1 cellular context compared by ENCODE assay signal in genomic region chr10:11611248-11612003, GRCh38.
TF ChIP-seq lines count a peak whose summit lies in the region.

USP6NL (minus strand) TSS chr10:11611650; CDS start chr10:11597634, 14,016 bp downstream.

TF ChIP-seq in K562, 482 proteins besides CTCF, POLR2A, EP300 and RAD21 (continued from another document and continues in another):
- TF ChIP-seq HMGXB4 (CRISPR knock-in tag; IDR thresholded peaks at IDR 0.05) = peak; percentile 74; the same call in 1 of the 2 replicates
- no peak for TF ChIP-seq TRIM28 (IDR thresholded peaks at IDR 0.05)
- peak; percentile 97 for TF ChIP-seq CXXC5 (CRISPR knock-in tag; IDR thresholded peaks at IDR 0.05)
- TF ChIP-seq ELF2 (CRISPR knock-in tag; IDR thresholded peaks at IDR 0.05) = peak; percentile 72
- no peak for TF ChIP-seq CEBPB (tag; IDR thresholded peaks at IDR 0.05)
- no peak for TF ChIP-seq ZNF224 (CRISPR knock-in tag; IDR thresholded peaks at IDR 0.05)
- no peak for TF ChIP-seq MTA1 (IDR thresholded peaks at IDR 0.05; ENCODE audit: borderline replicate concordance)
- peak; percentile 99 for TF ChIP-seq CCNT2 (IDR thresholded peaks at IDR 0.05; ENCODE audit: borderline replicate concordance, extremely low read depth, insufficient read length, low read depth, low read length)
- TF ChIP-seq NFYB (IDR thresholded peaks at IDR 0.05; ENCODE audit: extremely low read depth, insufficient read length) = no peak
- no peak for TF ChIP-seq ZNF253 (CRISPR knock-in tag; conservative IDR thresholded peaks at IDR 0.05)
- TF ChIP-seq NFIX (CRISPR knock-in tag; IDR thresholded peaks at IDR 0.05; ENCODE audit: low read depth) = no peak
- TF ChIP-seq SIRT6 (IDR thresholded peaks at IDR 0.05; ENCODE audit: low read depth, low read length) = no peak
- TF ChIP-seq FOXM1 (IDR thresholded peaks at IDR 0.05; ENCODE audit: low read depth) = no peak
- TF ChIP-seq FOXM1 (CRISPR knock-in tag; IDR thresholded peaks at IDR 0.05; ENCODE audit: low read depth) = 0 out of 2 replicates have a peak, but pooled peaks have one; percentile 47
- no peak for TF ChIP-seq HEY1 (CRISPR knock-in tag; IDR thresholded peaks at IDR 0.05; ENCODE audit: borderline replicate concordance)
- TF ChIP-seq SOX6 (IDR thresholded peaks at IDR 0.05) = peak; percentile 69
- no peak for TF ChIP-seq TOE1 (IDR thresholded peaks at IDR 0.05; ENCODE audit: borderline replicate concordance)
- peak; percentile 50; the same call in 1 of the 2 replicates for TF ChIP-seq TOE1 (CRISPR knock-in tag; IDR thresholded peaks at IDR 0.05; ENCODE audit: borderline replicate concordance, low read depth)
- no peak for TF ChIP-seq PHB2 (IDR thresholded peaks at IDR 0.05; ENCODE audit: low read depth)
- no peak for TF ChIP-seq ZNF780A (CRISPR knock-in tag; IDR thresholded peaks at IDR 0.05)
- TF ChIP-seq ZNF717 (CRISPR knock-in tag; IDR thresholded peaks at IDR 0.05) = no peak
- TF ChIP-seq POLR2B (IDR thresholded peaks at IDR 0.05; ENCODE audit: low read depth, partially characterized antibody) = peak; percentile 70
- TF ChIP-seq PCBP1 (IDR thresholded peaks at IDR 0.05; ENCODE audit: low read depth, low read length, poor library complexity, severe bottlenecking) = peak; percentile 25
- peak; percentile 46; the same call in 1 of the 2 replicates for TF ChIP-seq ZFX (CRISPR knock-in tag; IDR thresholded peaks at IDR 0.05)
- peak in 1 of 2 experiments; percentile 15; a peak in 1 of 4 replicates for TF ChIP-seq UBTF (IDR thresholded peaks at IDR 0.05; ENCODE audit: borderline replicate concordance in 1 of 2, low read depth in 2 of 2, low read length in 2 of 2)
- TF ChIP-seq RBM39 (optimal IDR thresholded peaks at IDR 0.05; ENCODE audit: low read depth, low read length) = no peak
- TF ChIP-seq ETS1 (conservative IDR thresholded peaks at IDR 0.05; ENCODE audit: control insufficient read depth, low read depth, low read length) = peak; percentile 55; the same call in 1 of the 2 replicates
- no peak for TF ChIP-seq ZNF311 (CRISPR knock-in tag; IDR thresholded peaks at IDR 0.05)
- no peak for TF ChIP-seq ZNF561 (CRISPR knock-in tag; conservative IDR thresholded peaks at IDR 0.05)
- TF ChIP-seq ZNF609 (CRISPR knock-in tag; IDR thresholded peaks at IDR 0.05; ENCODE audit: borderline replicate concordance) = no peak; the same call in 1 of the 2 replicates
- TF ChIP-seq ZBTB49 (CRISPR knock-in tag; IDR thresholded peaks at IDR 0.05; ENCODE audit: borderline replicate concordance) = no peak
- TF ChIP-seq E2F1 (CRISPR knock-in tag; IDR thresholded peaks at IDR 0.05) = no peak
- peak; percentile 73 for TF ChIP-seq FIP1L1 (IDR thresholded peaks at IDR 0.05; ENCODE audit: low read depth, low read length, poor library complexity, severe bottlenecking)
- TF ChIP-seq ZFPM2 (CRISPR knock-in tag; IDR thresholded peaks at IDR 0.05) = no peak
- peak; percentile 84; the same call in 1 of the 2 replicates for TF ChIP-seq ESRRA (IDR thresholded peaks at IDR 0.05; ENCODE audit: borderline replicate concordance, low read depth)
- 0 out of 2 replicates have a peak, but pooled peaks have one; percentile 30 for TF ChIP-seq CBFB (CRISPR knock-in tag; IDR thresholded peaks at IDR 0.05)
- peak; percentile 10 for TF ChIP-seq TAF9B (IDR thresholded peaks at IDR 0.05; ENCODE audit: partially characterized antibody)
- TF ChIP-seq ZNF449 (CRISPR knock-in tag; IDR thresholded peaks at IDR 0.05) = no peak
- TF ChIP-seq CSDE1 (IDR thresholded peaks at IDR 0.05) = no peak
- 0 out of 2 replicates have a peak, but pooled peaks have one; percentile 20 for TF ChIP-seq KLF1 (tag; IDR thresholded peaks at IDR 0.05)
- peak; percentile 90 for TF ChIP-seq VEZF1 (CRISPR knock-in tag; IDR thresholded peaks at IDR 0.05)
- TF ChIP-seq GABPA (tag; conservative IDR thresholded peaks at IDR 0.05; ENCODE audit: low read depth) = peak; percentile 67
- TF ChIP-seq ZNF24 (IDR thresholded peaks at IDR 0.05) = 0 out of 2 replicates have a peak, but pooled peaks have one; percentile 46
- peak; percentile 93 for TF ChIP-seq TAF1 (IDR thresholded peaks at IDR 0.05; ENCODE audit: control insufficient read depth, extremely low read depth, insufficient read depth, low read length, severe bottlenecking)
- TF ChIP-seq HDAC1 (IDR thresholded peaks at IDR 0.05) = peak in 1 of 2 experiments; percentile 16; a peak in 1 of 4 replicates
- peak; percentile 87; the same call in 1 of the 2 replicates for TF ChIP-seq RB1 (IDR thresholded peaks at IDR 0.05; ENCODE audit: low read depth)
- TF ChIP-seq NR4A1 (CRISPR knock-in tag; IDR thresholded peaks at IDR 0.05) = no peak; the same call in 1 of the 2 replicates
- no peak for TF ChIP-seq NR4A1 (tag; IDR thresholded peaks at IDR 0.05)
- TF ChIP-seq MAFF (IDR thresholded peaks at IDR 0.05; ENCODE audit: low read length) = no peak
- TF ChIP-seq GATAD2B (IDR thresholded peaks at IDR 0.05; ENCODE audit: borderline replicate concordance) = peak; percentile 95; the same call in 1 of the 2 replicates
- TF ChIP-seq MECOM (CRISPR knock-in tag; IDR thresholded peaks at IDR 0.05) = peak; percentile 78
- no peak for TF ChIP-seq U2AF2 (optimal IDR thresholded peaks at IDR 0.05; ENCODE audit: low read depth, low read length)
- TF ChIP-seq ZNF324 (CRISPR knock-in tag; IDR thresholded peaks at IDR 0.05) = no peak
- TF ChIP-seq ZNF668 (CRISPR knock-in tag; IDR thresholded peaks at IDR 0.05) = peak; percentile 75; the same call in 1 of the 2 replicates
- TF ChIP-seq PURB (CRISPR knock-in tag; IDR thresholded peaks at IDR 0.05; ENCODE audit: low read depth) = no peak
- TF ChIP-seq RFX1 (IDR thresholded peaks at IDR 0.05) = peak; percentile 60
